ENCODE assay signal across 24 cellular contexts in the genomic region with DNA sequence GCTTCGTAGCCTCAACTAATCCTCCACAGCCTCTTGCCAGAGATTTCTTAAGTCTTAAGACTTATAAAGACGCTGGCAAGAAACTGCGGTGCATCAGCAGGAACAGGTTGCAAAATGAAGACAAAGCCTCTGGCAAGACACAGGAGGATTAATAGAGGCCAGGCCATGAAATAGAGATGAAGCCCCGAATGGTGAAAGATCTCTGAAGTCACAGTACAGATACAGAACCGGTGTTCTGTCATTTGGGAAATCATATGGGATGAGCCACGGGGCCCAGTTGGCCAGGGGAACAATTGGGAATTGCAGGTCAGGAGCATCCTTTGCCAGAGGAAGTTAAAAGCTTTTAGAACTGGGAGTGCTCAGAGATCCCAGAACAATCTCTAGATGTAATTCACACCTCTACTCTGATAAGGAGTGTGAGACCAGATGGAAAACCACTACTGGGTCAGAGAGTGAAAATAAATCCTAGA.
A peak's percentile ranks its signal among the peaks of the same experiment; 100 is the strongest.
DNase-seq lines count a peak whose midpoint lies in the region; ATAC-seq, FAIRE-seq and TF ChIP-seq lines count a peak whose summit lies in the region.
"Had no signal": no experiment of that assay in that cellular context is flagged by ENCODE, and none has a peak within 500 bp of the region (broad histone marks: within the 10 kb centered on the region; RNA-seq: fewer than 3 reads in every experiment).

No MANE protein-coding gene starts in this region.

- H3K27ac ChIP-seq in left ventricle myocardium inferior (replicated peaks) (peak overlapping the region; percentile 53), psoas muscle (peak overlapping the region; percentile 65)
- H3K27ac ChIP-seq: body of pancreas, GM23248, lower lobe of right lung, parathyroid adenoma, PC-9 had no signal

- no peak for TF ChIP-seq CTCF in D721Med (IDR thresholded peaks at IDR 0.05; ENCODE audit: insufficient read depth, missing control alignments)
- no peak for TF ChIP-seq CTCF in left ventricle myocardium inferior (IDR thresholded peaks at IDR 0.05; ENCODE audit: borderline replicate concordance)
- no peak for TF ChIP-seq CTCF in psoas muscle (IDR thresholded peaks at IDR 0.05)

- 11 to 22% (median 17%) methylated on average over 6 of the region's 6 CpGs for WGBS in psoas muscle, 3 donors

- ATAC-seq in esophagus mucosa = peak; percentile 69
- ATAC-seq in psoas muscle = peak; percentile 82 to 93 (median 92)
- no peak for ATAC-seq in HG03135 (IDR thresholded peaks at IDR 0.05; ENCODE audit: unreplicated experiment)
- no peak for ATAC-seq in GM21576 (IDR thresholded peaks at IDR 0.05; ENCODE audit: unreplicated experiment)
- ATAC-seq: body of pancreas; lower lobe of right lung; stimulated activated naive CD8-positive, alpha-beta T cell treated with anti-CD3 and anti-CD28 coated beads, Interleukin-15, Interleukin-2, amounts not matched to agents 100 U/mL and 50 U/mL, for 24 hours had no signal

- intact Hi-C loops in left ventricle myocardium inferior (cut with micrococcal nuclease) = no loop called here
- intact Hi-C loops in psoas muscle (cut with DNase I) = loop anchor here in 1 of 2 donors (5.0 kb wide), 1 partner anchor 191 kb away; a partner anchor contains a TSS

- H3K4me1 ChIP-seq in left ventricle myocardium inferior (peaks cover 22% of the 10 kb centered on the region), psoas muscle (peaks cover 23% of the 10 kb centered on the region)
- H3K4me1 ChIP-seq: body of pancreas, lower lobe of right lung, parathyroid adenoma had no signal

- no peaks in the 10 kb centered on the region for H3K36me3 ChIP-seq in left ventricle myocardium inferior
- H3K36me3 ChIP-seq in psoas muscle (ENCODE audit: insufficient read depth in 1 of 2, low read depth in 1 of 2) = no peaks in the 10 kb centered on the region
- H3K36me3 ChIP-seq: lower lobe of right lung had no signal

- H3K9me3 ChIP-seq in left ventricle myocardium inferior (replicated peaks) = no peaks in the 10 kb centered on the region
- H3K9me3 ChIP-seq in psoas muscle = no peaks in the 10 kb centered on the region
- H3K9me3 ChIP-seq: body of pancreas, lower lobe of right lung had no signal

- H3K27me3 ChIP-seq in left ventricle myocardium inferior (ENCODE audit: low read depth) (no peaks in the 10 kb centered on the region), psoas muscle (ENCODE audit: insufficient read depth in 3 of 3, low read length in 2 of 3) (no peaks in the 10 kb centered on the region)
- H3K27me3 ChIP-seq: body of pancreas had no signal

- H3K4me3 ChIP-seq in left ventricle myocardium inferior (no peak overlapping the region), psoas muscle (no peak overlapping the region)
- H3K4me3 ChIP-seq: body of pancreas, GM23248, lower lobe of right lung, PC-9 had no signal

- DNase-seq in D721Med (ENCODE audit: insufficient read length, low spot score) (no peak), left ventricle myocardium inferior (peak; percentile 33), psoas muscle (peak; percentile 61 to 86), mesenteric fat pad (ENCODE audit: low spot score) (no peak), amygdala (lab: John Stamatoyannopoulos, UW) (no peak)
- DNase-seq: activated CD4-positive, alpha-beta T cell treated with anti-CD3 and anti-CD28 coated beads, Interleukin-2, amount 10 ng/mL, durations not matched to agents 7 days and 5 days; activated naive CD4-positive, alpha-beta T cell; activated T-cell treated with anti-CD3 and anti-CD28 coated beads, Interleukin-2, amount 50 U/mL, for 48 hours; Calu3; foreskin melanocyte; GM23248; lower lobe of right lung; NCI-H446 treated with DMSO at 0.1 percent for 48 hours; nephron progenitor cell; PC-9; SHP77; stimulated activated naive CD8-positive, alpha-beta T cell treated with anti-CD3 and anti-CD28 coated beads, Interleukin-15, Interleukin-2, amounts not matched to agents 100 U/mL and 50 U/mL, for 24 hours had no signal

- FAIRE-seq in D721Med (lab: Jason Lieb, UNC) = peak; percentile 55
- FAIRE-seq: GM12892, keratinocyte had no signal

Comparison
In these comparisons a context has a peak if more than half of its experiments do, and no peak if none do; other contexts are left out.
1. DNase-seq: peak in left ventricle myocardium inferior (single experiment) and psoas muscle (2 of 2); none in D721Med (single experiment), mesenteric fat pad (single experiment) and amygdala (0 of 56).
2. ATAC-seq: peak in esophagus mucosa (single experiment) and psoas muscle (4 of 4); none in HG03135 (single experiment) and GM21576 (single experiment).